14 cellular contexts compared by ENCODE assay signal in genomic region chr5:143230676-143230996, GRCh38.
DNase-seq lines count a peak whose midpoint lies in the region; ATAC-seq and TF ChIP-seq lines count a peak whose summit lies in the region.
"Had no signal": no experiment of that assay in that cellular context is flagged by ENCODE, and none has a peak within 500 bp of the region (broad histone marks: within the 10 kb centered on the region; RNA-seq: fewer than 3 reads in every experiment).

No MANE protein-coding gene starts in this region.

- no peaks in the 10 kb centered on the region for H3K27me3 ChIP-seq in CD4-positive, CD25-positive, alpha-beta regulatory T cell (ENCODE audit: control insufficient read depth, insufficient read depth, low read length)
- H3K27me3 ChIP-seq in OCI-LY3 (ENCODE audit: low read depth, low read length): no peaks in the 10 kb centered on the region
- H3K27me3 ChIP-seq in BE2C: no peaks in the 10 kb centered on the region
- H3K27me3 ChIP-seq in HAP-1 (ENCODE audit: low read depth): no peaks in the 10 kb centered on the region

- no peaks in the 10 kb centered on the region for H3K79me2 ChIP-seq in OCI-LY3 (ENCODE audit: low read length)

- in situ Hi-C loops in HAP-1 (cut with MboI; ENCODE audit: low sequenced_read_pairs): no loop called here

- H3K36me3 ChIP-seq in CD4-positive, CD25-positive, alpha-beta regulatory T cell (ENCODE audit: control insufficient read depth, insufficient read depth, low read length): no peaks in the 10 kb centered on the region
- no peaks in the 10 kb centered on the region for H3K36me3 ChIP-seq in OCI-LY3 (replicated peaks; ENCODE audit: low read depth, low read length)
- no peaks in the 10 kb centered on the region for H3K36me3 ChIP-seq in BE2C
- H3K36me3 ChIP-seq in HAP-1 (replicated peaks): no peaks in the 10 kb centered on the region

- peak overlapping the region; percentile 30 to 99 (median 87) for H3K27ac Mint-ChIP-seq in CD4-positive, CD25-positive, alpha-beta regulatory T cell
- H3K27ac Mint-ChIP-seq in immature natural killer cell: peak overlapping the region; percentile 36 to 92 (median 76)
- H3K27ac Mint-ChIP-seq: H9, WTC11 had no signal

- 71 to 72% methylated on average over 6 of the region's 6 CpGs for WGBS in lower leg skin, 2 donors

- H3K4me2 ChIP-seq in OCI-LY3 (ENCODE audit: low read length): peak overlapping the region; percentile 89

- H4K20me1 ChIP-seq in OCI-LY3 (ENCODE audit: insufficient read depth, low read length): no peaks in the 10 kb centered on the region

- H3K4me3 Mint-ChIP-seq in CD4-positive, CD25-positive, alpha-beta regulatory T cell: peak overlapping the region in 2 of 4 donors; percentile 43 to 59
- peak overlapping the region in 4 of 5 donors; percentile 66 to 80 (median 77) for H3K4me3 Mint-ChIP-seq in immature natural killer cell
- H3K4me3 Mint-ChIP-seq: H9, WTC11 had no signal

- intact Hi-C loops in lower leg skin (cut with DNase I; ENCODE audit: low total_unique reads): no loop called here

- no peak for ATAC-seq in CD4-positive, CD25-positive, alpha-beta regulatory T cell (ENCODE audit: low read depth in 2 of 2)

- peaks cover 37% of the 10 kb centered on the region for H3K4me1 ChIP-seq in CD4-positive, CD25-positive, alpha-beta regulatory T cell (ENCODE audit: control insufficient read depth, insufficient read depth, low read length, poor library complexity, severe bottlenecking)
- H3K4me1 ChIP-seq in OCI-LY3 (ENCODE audit: low read length) (peaks cover 46% of the 10 kb centered on the region), BE2C (no peaks in the 10 kb centered on the region), HAP-1 (no peaks in the 10 kb centered on the region)

- TF ChIP-seq CTCF in OCI-LY3 (IDR thresholded peaks at IDR 0.05; ENCODE audit: low read depth, low read length) (no peak), BE2C (IDR thresholded peaks at IDR 0.05; ENCODE audit: low read depth, low read length) (no peak), lower leg skin (IDR thresholded peaks at IDR 0.05) (no peak)

- peak overlapping the region; percentile 46 for H3K9ac ChIP-seq in OCI-LY3 (ENCODE audit: low read length)

- peak overlapping the region; percentile 78 for H2AFZ ChIP-seq in OCI-LY3 (ENCODE audit: low read depth, low read length)

- H3K27me3 Mint-ChIP-seq in CD4-positive, CD25-positive, alpha-beta regulatory T cell: no peaks in the 10 kb centered on the region
- H3K27me3 Mint-ChIP-seq in immature natural killer cell (ENCODE audit: low read depth in 3 of 3): peaks cover 2 to 4% (median 2%) of the 10 kb centered on the region in 3 donors
- H3K27me3 Mint-ChIP-seq: B cell had no signal

- no peak for DNase-seq in CD4-positive, CD25-positive, alpha-beta regulatory T cell
- DNase-seq in immature natural killer cell (no peak), BE2C (no peak), HAP-1 (ENCODE audit: low spot score in 2 of 2) (no peak), lower leg skin (ENCODE audit: low spot score in 2 of 2) (no peak)
- DNase-seq: activated T-cell treated with anti-CD3 and anti-CD28 coated beads, Interleukin-2, amount 50 U/mL, for 4 hours; H9; stimulated activated CD4-positive, alpha-beta T cell treated with anti-CD3 and anti-CD28 coated beads, Interleukin-4, amount 100 ng/mL, for 4 hours had no signal

- peak overlapping the region; percentile 85 for H3K27ac ChIP-seq in CD4-positive, CD25-positive, alpha-beta regulatory T cell (ENCODE audit: insufficient read depth, low read length, poor library complexity, severe bottlenecking)
- peak overlapping the region; percentile 80 for H3K27ac ChIP-seq in OCI-LY3 (ENCODE audit: low read length)
- H3K27ac ChIP-seq: neutrophil had no signal

- H3K4me1 Mint-ChIP-seq in CD4-positive, CD25-positive, alpha-beta regulatory T cell: peaks cover 21 to 48% (median 29%) of the 10 kb centered on the region in 4 donors
- H3K4me1 Mint-ChIP-seq in immature natural killer cell: peaks cover 33 to 34% of the 10 kb centered on the region in 2 donors

- H3K4me3 ChIP-seq in CD4-positive, CD25-positive, alpha-beta regulatory T cell (ENCODE audit: low read depth, low read length): peak overlapping the region; percentile 81
- peak overlapping the region; percentile 2; the same call in 1 of the 2 replicates for H3K4me3 ChIP-seq in GM08714 (ENCODE audit: low read length)
- H3K4me3 ChIP-seq in OCI-LY3 (ENCODE audit: low read length): peak overlapping the region; percentile 66
- H3K4me3 ChIP-seq in BE2C (ENCODE audit: low read depth, low read length): no peak overlapping the region
- no peak overlapping the region for H3K4me3 ChIP-seq in HAP-1
- no peak overlapping the region for H3K4me3 ChIP-seq in lower leg skin (ENCODE audit: low read depth, poor library complexity, severe bottlenecking)

- no peaks in the 10 kb centered on the region for H3K9me3 Mint-ChIP-seq in CD4-positive, CD25-positive, alpha-beta regulatory T cell
- H3K9me3 Mint-ChIP-seq in immature natural killer cell: no peaks in the 10 kb centered on the region
- H3K9me3 Mint-ChIP-seq: activated T-cell treated with anti-CD3 and anti-CD28 coated beads, Interleukin-2, amount 50 U/mL, for 4 hours; H9; IgD-negative memory B cell; WTC11 had no signal

- no peak for TF ChIP-seq POLR2A in lower leg skin (IDR thresholded peaks at IDR 0.05)

- H3K36me3 Mint-ChIP-seq in CD4-positive, CD25-positive, alpha-beta regulatory T cell: no peaks in the 10 kb centered on the region
- H3K36me3 Mint-ChIP-seq in immature natural killer cell: peaks cover 0 to 7% (median 0%) of the 10 kb centered on the region in 3 donors
- H3K36me3 Mint-ChIP-seq: IgD-negative memory B cell, WTC11 had no signal

- H3K9me3 ChIP-seq in CD4-positive, CD25-positive, alpha-beta regulatory T cell (ENCODE audit: control insufficient read depth in 2 of 2, low read length in 2 of 2): no peaks in the 10 kb centered on the region
- H3K9me3 ChIP-seq in OCI-LY3 (ENCODE audit: insufficient read depth, low read length) (peaks cover 7% of the 10 kb centered on the region; the same call in 1 of the 2 replicates), BE2C (no peaks in the 10 kb centered on the region; the same call in 1 of the 2 replicates), HAP-1 (no peaks in the 10 kb centered on the region)
- H3K9me3 ChIP-seq: neutrophil had no signal

Comparison
In these comparisons a context has a peak if more than half of its experiments do, and no peak if none do; other contexts are left out.
1. H3K4me3 ChIP-seq: peak in CD4-positive, CD25-positive, alpha-beta regulatory T cell (single experiment), GM08714 (single experiment) and OCI-LY3 (single experiment); none in BE2C (single experiment), HAP-1 (single experiment) and lower leg skin (single experiment).